In the genomic region with DNA sequence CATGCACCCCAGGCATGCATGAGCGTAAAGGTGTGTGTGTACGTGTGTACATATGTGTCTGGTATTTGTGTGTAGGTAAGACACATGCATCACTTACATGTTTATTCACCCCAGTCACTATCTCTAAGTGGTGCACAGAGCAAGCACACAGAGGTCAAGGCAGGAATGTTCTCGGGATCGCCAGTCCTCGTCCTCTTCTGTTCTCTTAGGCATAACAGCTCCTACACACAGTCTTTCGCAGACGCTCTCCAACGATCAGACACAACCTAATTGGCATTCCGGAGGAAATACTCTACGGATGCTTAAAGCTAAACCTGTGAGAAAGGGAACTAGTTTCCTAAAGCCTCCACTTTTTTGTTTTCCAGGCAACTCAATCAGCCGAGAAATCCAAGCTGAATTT, we compare ENCODE assay signal across 17 cellular contexts.
"Had no signal": no experiment of that assay in that cellular context is flagged by ENCODE, and none has a peak within 500 bp of the region (broad histone marks: within the 10 kb centered on the region; RNA-seq: fewer than 3 reads in every experiment).

No MANE protein-coding gene starts in this region.

- H3K4me3 ChIP-seq: dorsolateral prefrontal cortex, left ventricle myocardium inferior, lower lobe of right lung, spleen, tibial nerve had no signal

- H3K4me1 ChIP-seq: left ventricle myocardium inferior, lower lobe of right lung, spleen had no signal

- H3K36me3 ChIP-seq: left ventricle myocardium inferior, lower lobe of right lung, neutrophil, spleen, tibial nerve had no signal

- ATAC-seq: lower lobe of right lung; natural killer cell treated with Interleukin-12 subunit alpha and Interleukin-12 subunit beta and Interleukin-15 and Interleukin-18, amount 100 ng/mL, for 72 hours; sciatic nerve; stimulated activated memory B cell treated with anti-CD40 and anti-IgM and Interleukin-4, amounts not matched to agents 10 μg/mL and 1 μg/mL and 100 μg/mL, for 72 hours had no signal

- H3K27me3 ChIP-seq: neutrophil, spleen, tibial nerve had no signal

- H3K9me3 ChIP-seq: left ventricle myocardium inferior, lower lobe of right lung, neutrophil, tibial nerve had no signal

- DNase-seq: cortex of kidney; dorsolateral prefrontal cortex; effector CD8-positive, alpha-beta T cell; foreskin melanocyte; head of caudate nucleus; hippocampal formation; left ventricle myocardium inferior; lower lobe of right lung; spleen; stimulated activated CD4-positive, alpha-beta T cell treated with anti-CD3 and anti-CD28 coated beads, Interleukin-15, amount 100 ng/mL, for 24 hours; stimulated activated CD4-positive, alpha-beta T cell treated with anti-CD3 and anti-CD28 coated beads, Interleukin-1b, Interleukin-23, amount 100 ng/mL, for 48 hours; stimulated activated CD4-positive, alpha-beta T cell treated with anti-CD3 and anti-CD28 coated beads, Interleukin-4, amount 100 ng/mL, for 24 hours had no signal

- H3K27ac ChIP-seq: dorsolateral prefrontal cortex, left ventricle myocardium inferior, lower lobe of right lung, neutrophil, spleen, tibial nerve had no signal
